Comparison of ENCODE assay signal across 8 cellular contexts in the genomic region with DNA sequence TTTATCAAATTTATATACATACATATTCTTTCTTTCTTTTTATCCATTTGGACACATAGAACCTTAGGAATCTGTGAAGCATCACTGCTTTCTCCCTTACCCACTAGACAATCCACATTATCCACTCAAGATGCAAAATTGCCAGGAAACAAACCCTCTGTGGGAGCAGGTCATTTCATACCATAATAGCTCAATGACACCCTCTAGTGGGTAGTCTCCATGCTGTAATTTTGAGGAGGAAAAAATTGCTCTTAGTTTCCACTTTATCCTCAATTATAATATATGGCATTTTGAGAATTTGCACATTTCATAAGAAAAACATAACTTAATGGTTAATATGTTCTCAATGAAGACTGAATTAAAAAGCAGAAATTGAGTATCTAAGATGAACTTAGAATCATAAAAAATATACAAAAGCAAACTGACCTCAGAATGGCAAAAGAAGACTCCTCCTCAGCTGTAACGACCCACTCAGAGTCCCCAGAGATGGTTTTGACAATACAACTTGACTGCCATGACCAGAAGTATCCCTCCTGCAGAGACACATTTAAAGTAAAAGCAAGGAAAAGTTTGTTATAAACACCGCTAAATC.
DNase-seq lines count a peak whose midpoint lies in the region; ATAC-seq and TF ChIP-seq lines count a peak whose summit lies in the region.

No MANE protein-coding gene starts in this region.

- ATAC-seq in GM21786 (IDR thresholded peaks at IDR 0.05; ENCODE audit: unreplicated experiment) = peak; percentile 34
- ATAC-seq in T-helper 17 cell = no peak
- no peak for ATAC-seq in activated CD4-positive, CD25-positive, alpha-beta regulatory T cell treated with anti-CD3 and anti-CD28 coated beads, Interleukin-2, amount 50 U/mL, for 24 hours

- peaks cover 2% of the 10 kb centered on the region for H3K36me3 Mint-ChIP-seq in T-helper 17 cell (ENCODE audit: low read depth)
- no peaks in the 10 kb centered on the region for H3K36me3 Mint-ChIP-seq in activated CD4-positive, alpha-beta memory T cell treated with anti-CD3 and anti-CD28 coated beads, Interleukin-2, amount 10 ng/mL, durations not matched to agents 7 days and 5 days (ENCODE audit: low read depth)

- no peaks in the 10 kb centered on the region for H3K27me3 Mint-ChIP-seq in T-helper 17 cell
- H3K27me3 Mint-ChIP-seq in activated CD4-positive, alpha-beta memory T cell treated with anti-CD3 and anti-CD28 coated beads, Interleukin-2, amount 10 ng/mL, durations not matched to agents 7 days and 5 days = peaks cover 1% of the 10 kb centered on the region

- no peak overlapping the region for H3K27ac Mint-ChIP-seq in T-helper 17 cell
- no peak overlapping the region for H3K27ac Mint-ChIP-seq in activated CD4-positive, alpha-beta memory T cell treated with anti-CD3 and anti-CD28 coated beads, Interleukin-2, amount 10 ng/mL, durations not matched to agents 7 days and 5 days

- POLR2A ChIA-PET in activated CD4-positive, alpha-beta memory T cell treated with anti-CD3 and anti-CD28 coated beads, Interleukin-2, amount 10 ng/mL, durations not matched to agents 7 days and 5 days (lab: Charles Lee) = no interaction called here

- no peak overlapping the region for H3K4me3 ChIP-seq in astrocyte of the spinal cord (ENCODE audit: low read depth, low read length)

- no peaks in the 10 kb centered on the region for H3K9me3 ChIP-seq in T-helper 17 cell (ENCODE audit: control insufficient read depth, low read length, poor library complexity, severe bottlenecking)

- H3K4me1 Mint-ChIP-seq in T-helper 17 cell = no peaks in the 10 kb centered on the region
- H3K4me1 Mint-ChIP-seq in activated CD4-positive, alpha-beta memory T cell treated with anti-CD3 and anti-CD28 coated beads, Interleukin-2, amount 10 ng/mL, durations not matched to agents 7 days and 5 days = no peaks in the 10 kb centered on the region

- no peak overlapping the region for H3K4me3 Mint-ChIP-seq in T-helper 17 cell
- no peak overlapping the region for H3K4me3 Mint-ChIP-seq in activated CD4-positive, alpha-beta memory T cell treated with anti-CD3 and anti-CD28 coated beads, Interleukin-2, amount 10 ng/mL, durations not matched to agents 7 days and 5 days

- H3K9me3 Mint-ChIP-seq in activated CD4-positive, alpha-beta memory T cell treated with anti-CD3 and anti-CD28 coated beads, Interleukin-2, amount 10 ng/mL, durations not matched to agents 7 days and 5 days = no peaks in the 10 kb centered on the region

- in situ Hi-C loops in astrocyte of the spinal cord (cut with HindIII; ENCODE audit: low sequenced_read_pairs) = no loop called here

- CTCF ChIA-PET in activated CD4-positive, alpha-beta memory T cell treated with anti-CD3 and anti-CD28 coated beads, Interleukin-2, amount 10 ng/mL, durations not matched to agents 7 days and 5 days (lab: Charles Lee) = interaction anchor here (0.6 to 1.3 kb wide), 3 partner anchors 13 to 213 kb away, joined by 3 to 7 read pairs (median 4); no protein-coding TSS in a partner anchor

- peak; percentile 80 for TF ChIP-seq CTCF in astrocyte of the spinal cord (IDR thresholded peaks at IDR 0.05; ENCODE audit: low read depth, low read length)

- peak; percentile 55 for DNase-seq in GM03348 (ENCODE audit: low spot score)
- DNase-seq in NCI-H1105 (lab: John Stamatoyannopoulos, UW) = peak; percentile 49
- peak; percentile 68 for DNase-seq in astrocyte of the spinal cord (ENCODE audit: low read depth, low spot score)
- peak; percentile 73 for DNase-seq in left kidney (ENCODE audit: low read depth, low spot score)
- no peak for DNase-seq in T-helper 17 cell
- no peak for DNase-seq in activated CD4-positive, alpha-beta memory T cell treated with anti-CD3 and anti-CD28 coated beads, Interleukin-2, amount 10 ng/mL, durations not matched to agents 7 days and 5 days

Comparison
In these comparisons a context has a peak if more than half of its experiments do, and no peak if none do; other contexts are left out.
1. DNase-seq: peak in GM03348 (single experiment), NCI-H1105 (single experiment), astrocyte of the spinal cord (single experiment) and left kidney (single experiment); none in T-helper 17 cell (0 of 3) and activated CD4-positive, alpha-beta memory T cell treated with anti-CD3 and anti-CD28 coated beads, Interleukin-2, amount 10 ng/mL, durations not matched to agents 7 days and 5 days (single experiment).